12 cellular contexts compared by ENCODE assay signal in genomic region chr9:131719262-131719908, GRCh38. TPM values are rescaled to one million over a fixed set of nuclear protein-coding genes. Genes with fewer than 3 reads are reported as not detected.
DNase-seq lines count a peak whose midpoint lies in the region; ATAC-seq and TF ChIP-seq lines count a peak whose summit lies in the region.
"Had no signal": no experiment of that assay in that cellular context is flagged by ENCODE, and none has a peak within 500 bp of the region (broad histone marks: within the 10 kb centered on the region; RNA-seq: fewer than 3 reads in every experiment).

No MANE protein-coding gene starts in this region.

- peaks cover 16 to 55% of the 10 kb centered on the region in 2 donors for H3K36me3 Mint-ChIP-seq in CD4-positive, alpha-beta memory T cell
- H3K36me3 Mint-ChIP-seq in activated T-helper 17 cell treated with anti-CD3 and anti-CD28 coated beads, Interleukin-2, amount 50 U/mL, for 72 hours (ENCODE audit: low read depth) = peaks cover 77% of the 10 kb centered on the region
- no peaks in the 10 kb centered on the region for H3K36me3 Mint-ChIP-seq in natural killer cell

- CTCF ChIA-PET in CD4-positive, alpha-beta memory T cell (lab: Charles Lee; ENCODE audit: partially characterized antibody) = interaction anchor here (0.7 to 2.2 kb wide), 14 partner anchors 8 to 134 kb away, joined by 3 to 11 read pairs (median 4); no protein-coding TSS in a partner anchor
- CTCF ChIA-PET in HEK293 (lab: Yijun Ruan, JAX) = interaction anchor here (0.5 to 1.2 kb wide), 10 partner anchors 9 to 1094 kb away, joined by 3 to 9 read pairs (median 4); no protein-coding TSS in a partner anchor

- peak; percentile 72 for ATAC-seq in activated T-helper 17 cell treated with anti-CD3 and anti-CD28 coated beads, Interleukin-2, amount 50 U/mL, for 72 hours (replicated peaks)
- ATAC-seq in natural killer cell = peak; percentile 16 to 21 (median 19)
- no peak for ATAC-seq in GM21528 (IDR thresholded peaks at IDR 0.05; ENCODE audit: low FRiP score, unreplicated experiment)
- no peak for ATAC-seq in HG03135 (IDR thresholded peaks at IDR 0.05; ENCODE audit: unreplicated experiment)

- peaks cover 11% of the 10 kb centered on the region for H3K36me3 ChIP-seq in CD4-positive, alpha-beta memory T cell (ENCODE audit: insufficient read depth, low read length)
- peaks cover 0 to 4% of the 10 kb centered on the region in 2 experiments; a peak in 1 of 3 replicates for H3K36me3 ChIP-seq in HEK293 (ENCODE audit: control insufficient read depth in 2 of 2, insufficient read depth in 1 of 2, low read length in 2 of 2)
- H3K36me3 ChIP-seq in breast epithelium = no peaks in the 10 kb centered on the region
- H3K36me3 ChIP-seq: cardiac muscle cell had no signal

- no peaks in the 10 kb centered on the region for H3K9me3 ChIP-seq in CD4-positive, alpha-beta memory T cell (ENCODE audit: control insufficient read depth in 1 of 2, low read length in 2 of 2)
- H3K9me3 ChIP-seq in HEK293 (ENCODE audit: control insufficient read depth, insufficient read depth, low read depth, low read length) (no peaks in the 10 kb centered on the region), breast epithelium (no peaks in the 10 kb centered on the region)

- TF ChIP-seq CTCF in HEK293 (tag by site-specific recombination; IDR thresholded peaks at IDR 0.05) (no peak), natural killer cell (IDR thresholded peaks at IDR 0.05) (no peak), breast epithelium (IDR thresholded peaks at IDR 0.05) (no peak)

- POLR2A ChIA-PET in CD4-positive, alpha-beta memory T cell (lab: Charles Lee; ENCODE audit: partially characterized antibody) = interaction anchor here (0.5 to 2.6 kb wide), 14 partner anchors 9 to 90 kb away, joined by 3 to 19 read pairs (median 4); no protein-coding TSS in a partner anchor
- POLR2A ChIA-PET in HEK293 (lab: Yijun Ruan, JAX) = interaction anchor here (0.6 to 1.2 kb wide), 5 partner anchors 13 to 253 kb away, joined by 3 to 13 read pairs (median 4); no protein-coding TSS in a partner anchor

- peaks cover 59% of the 10 kb centered on the region for H3K4me1 ChIP-seq in CD4-positive, alpha-beta memory T cell (ENCODE audit: insufficient read depth, low read length)
- H3K4me1 ChIP-seq in HEK293 (ENCODE audit: control insufficient read depth, insufficient read depth, low read length) (no peaks in the 10 kb centered on the region), breast epithelium (no peaks in the 10 kb centered on the region)

- H3K27ac ChIP-seq in CD4-positive, alpha-beta memory T cell (ENCODE audit: low read depth, low read length) = peak overlapping the region; percentile 17
- H3K27ac ChIP-seq in HEK293 (ENCODE audit: extremely low read depth, low read depth, low read length) (no peak overlapping the region), breast epithelium (peak overlapping the region in 1 of 2 donors; percentile 9)
- H3K27ac ChIP-seq: cardiac muscle cell had no signal

- no peak for TF ChIP-seq POLR2A in breast epithelium (IDR thresholded peaks at IDR 0.05)

- intact Hi-C loops in CD4-positive, alpha-beta memory T cell (cut with micrococcal nuclease) = loop anchor here (2.0 kb wide), 1 partner anchor 13 kb away; no protein-coding TSS in a partner anchor
- intact Hi-C loops in natural killer cell (cut with micrococcal nuclease) (no loop called here), breast epithelium (cut with DNase I; ENCODE audit: low total_unique reads) (no loop called here)

- peak overlapping the region in 6 of 8 donors; percentile 25 to 86 (median 60) for H3K4me3 Mint-ChIP-seq in CD4-positive, alpha-beta memory T cell
- peak overlapping the region; percentile 84 for H3K4me3 Mint-ChIP-seq in activated T-helper 17 cell treated with anti-CD3 and anti-CD28 coated beads, Interleukin-2, amount 50 U/mL, for 72 hours
- peak overlapping the region; percentile 9 for H3K4me3 Mint-ChIP-seq in natural killer cell

- peak overlapping the region; percentile 82 to 94 (median 89) for H3K27ac Mint-ChIP-seq in CD4-positive, alpha-beta memory T cell
- H3K27ac Mint-ChIP-seq in activated T-helper 17 cell treated with anti-CD3 and anti-CD28 coated beads, Interleukin-2, amount 50 U/mL, for 72 hours = peak overlapping the region; percentile 91
- H3K27ac Mint-ChIP-seq in natural killer cell = peak overlapping the region; percentile 87

- H3K4me3 ChIP-seq in CD4-positive, alpha-beta memory T cell (ENCODE audit: low read length in 2 of 2) = no peak overlapping the region
- H3K4me3 ChIP-seq in HEK293 (ENCODE audit: low read depth, low read length) (no peak overlapping the region), breast epithelium (no peak overlapping the region)
- H3K4me3 ChIP-seq: cardiac muscle cell had no signal

- no peak for DNase-seq in CD4-positive, alpha-beta memory T cell
- no peak for DNase-seq in natural killer cell
- no peak for DNase-seq in stimulated activated CD8-positive, alpha-beta memory T cell treated with anti-CD3 and anti-CD28 coated beads, Interleukin-4, amount 100 ng/mL, for 48 hours
- DNase-seq in breast epithelium (ENCODE audit: low spot score in 2 of 2) = no peak
- DNase-seq: DMS 273 treated with DMSO at 0.1 percent for 48 hours, NCI-H1105 treated with DMSO at 0.1 percent for 48 hours, NCI-H69 had no signal

- no peaks in the 10 kb centered on the region for H3K9me3 Mint-ChIP-seq in CD4-positive, alpha-beta memory T cell
- no peaks in the 10 kb centered on the region for H3K9me3 Mint-ChIP-seq in activated T-helper 17 cell treated with anti-CD3 and anti-CD28 coated beads, Interleukin-2, amount 50 U/mL, for 72 hours
- no peaks in the 10 kb centered on the region for H3K9me3 Mint-ChIP-seq in natural killer cell

- no peaks in the 10 kb centered on the region for H3K27me3 Mint-ChIP-seq in CD4-positive, alpha-beta memory T cell
- no peaks in the 10 kb centered on the region for H3K27me3 Mint-ChIP-seq in activated T-helper 17 cell treated with anti-CD3 and anti-CD28 coated beads, Interleukin-2, amount 50 U/mL, for 72 hours
- H3K27me3 Mint-ChIP-seq in natural killer cell (ENCODE audit: low read depth in 2 of 2) = no peaks in the 10 kb centered on the region

- no peaks in the 10 kb centered on the region for H3K27me3 ChIP-seq in CD4-positive, alpha-beta memory T cell (ENCODE audit: insufficient read depth, low read length)
- no peaks in the 10 kb centered on the region for H3K27me3 ChIP-seq in breast epithelium
- H3K27me3 ChIP-seq: cardiac muscle cell had no signal

- H3K4me1 Mint-ChIP-seq in CD4-positive, alpha-beta memory T cell = peaks cover 55 to 94% (median 75%) of the 10 kb centered on the region in 4 donors
- peaks cover 53% of the 10 kb centered on the region for H3K4me1 Mint-ChIP-seq in activated T-helper 17 cell treated with anti-CD3 and anti-CD28 coated beads, Interleukin-2, amount 50 U/mL, for 72 hours
- peaks cover 84 to 87% of the 10 kb centered on the region in 2 donors for H3K4me1 Mint-ChIP-seq in natural killer cell

TF ChIP-seq in HEK293, 187 proteins besides CTCF, POLR2A, EP300 and RAD21:
- TF ChIP-seq PRDM10 (tag by site-specific recombination; IDR thresholded peaks at IDR 0.05) (peak; percentile 75), ZNF521 (tag by site-specific recombination; IDR thresholded peaks at IDR 0.05) (no peak)
TF ChIP-seq in HEK293: peak in this region for 1.

RNA-seq across cellular contexts. Expression of gene RAPGEF1, which starts 20.5 kb away (rescaled TPM):
- 100 to 1,000 TPM; 129 to 149 TPM for total RNA-seq in CD4-positive, alpha-beta memory T cell
- polyA plus RNA-seq in CD4-positive, alpha-beta memory T cell = 10 to 100 TPM in 1 of 2 donors, 1 to 10 TPM in 1; 1.5 to 23.0 TPM
- 100 to 1,000 TPM; 147 to 167 TPM for total RNA-seq in activated T-helper 17 cell treated with anti-CD3 and anti-CD28 coated beads, Interleukin-2, amount 50 U/mL, for 72 hours
- total RNA-seq in natural killer cell (100 to 1,000 TPM; 210 to 224 (median 222) TPM), breast epithelium (10 to 100 TPM; 35.3 to 38.0 (median 37.3) TPM)

Comparison
In these comparisons a context has a peak if more than half of its experiments do, and no peak if none do; other contexts are left out.
1. H3K4me3 Mint-ChIP-seq: peak in every context shown above with its lines; median percentile 84 in activated T-helper 17 cell treated with anti-CD3 and anti-CD28 coated beads, Interleukin-2, amount 50 U/mL, for 72 hours; 60 in CD4-positive, alpha-beta memory T cell; 9 in natural killer cell.
2. ATAC-seq: peak in activated T-helper 17 cell treated with anti-CD3 and anti-CD28 coated beads, Interleukin-2, amount 50 U/mL, for 72 hours (single experiment) and natural killer cell (3 of 3); none in GM21528 (single experiment) and HG03135 (single experiment).
3. Peak in every context shown above with its lines, with median percentiles within 50 percentile points of each other: H3K27ac Mint-ChIP-seq.